Comparison of ENCODE assay signal across 1 cellular context in genomic region chr21:38989745-38990423, GRCh38.
A peak's percentile ranks its signal among the peaks of the same experiment; 100 is the strongest.
TF ChIP-seq lines count a peak whose summit lies in the region.

No MANE protein-coding gene starts in this region.

TF ChIP-seq in HepG2, 621 proteins besides CTCF, POLR2A, EP300 and RAD21 (continued from another document and continues in another):
- peak; percentile 49; the same call in 1 of the 2 replicates for TF ChIP-seq ZGPAT (CRISPR knock-in tag; IDR thresholded peaks at IDR 0.05)
- no peak for TF ChIP-seq SRSF9 (IDR thresholded peaks at IDR 0.05; ENCODE audit: borderline replicate concordance, insufficient read depth, low read depth, low read length, poor library complexity, severe bottlenecking)
- TF ChIP-seq NR2F2 (IDR thresholded peaks at IDR 0.05; ENCODE audit: borderline replicate concordance, low read depth), result no peak
- TF ChIP-seq MYNN (CRISPR knock-in tag; IDR thresholded peaks at IDR 0.05; ENCODE audit: low read depth), result no peak
- TF ChIP-seq IKZF5 (CRISPR knock-in tag; IDR thresholded peaks at IDR 0.05), result peak; percentile 81; the same call in 1 of the 2 replicates
- TF ChIP-seq PRDM10 (CRISPR knock-in tag; IDR thresholded peaks at IDR 0.05; ENCODE audit: low read depth), result no peak
- TF ChIP-seq YEATS4 (CRISPR knock-in tag; IDR thresholded peaks at IDR 0.05; ENCODE audit: borderline replicate concordance), result no peak; the same call in 1 of the 2 replicates
- TF ChIP-seq ZMAT3 (CRISPR knock-in tag; conservative IDR thresholded peaks at IDR 0.05), result peak; percentile 75
- TF ChIP-seq, protein P1, sequence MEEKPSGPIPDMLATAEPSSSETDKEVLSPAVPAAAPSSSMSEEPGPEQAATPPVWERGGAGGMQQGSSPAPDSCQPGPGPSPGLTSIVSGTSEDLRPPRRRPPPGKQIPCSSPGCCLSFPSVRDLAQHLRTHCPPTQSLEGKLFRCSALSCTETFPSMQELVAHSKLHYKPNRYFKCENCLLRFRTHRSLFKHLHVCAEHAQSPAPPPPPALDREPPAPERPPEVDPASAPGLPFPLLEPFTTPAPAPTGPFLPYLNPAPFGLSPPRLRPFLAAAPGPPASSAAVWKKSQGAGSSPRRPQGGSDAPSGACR (CRISPR knock-in tag; IDR thresholded peaks at IDR 0.05), result 0 out of 2 replicates have a peak, but pooled peaks have one; percentile 66
- no peak for TF ChIP-seq CSRNP1 (CRISPR knock-in tag; IDR thresholded peaks at IDR 0.05)
- TF ChIP-seq ZNF597 (CRISPR knock-in tag; IDR thresholded peaks at IDR 0.05), result no peak
- TF ChIP-seq, protein P2, sequence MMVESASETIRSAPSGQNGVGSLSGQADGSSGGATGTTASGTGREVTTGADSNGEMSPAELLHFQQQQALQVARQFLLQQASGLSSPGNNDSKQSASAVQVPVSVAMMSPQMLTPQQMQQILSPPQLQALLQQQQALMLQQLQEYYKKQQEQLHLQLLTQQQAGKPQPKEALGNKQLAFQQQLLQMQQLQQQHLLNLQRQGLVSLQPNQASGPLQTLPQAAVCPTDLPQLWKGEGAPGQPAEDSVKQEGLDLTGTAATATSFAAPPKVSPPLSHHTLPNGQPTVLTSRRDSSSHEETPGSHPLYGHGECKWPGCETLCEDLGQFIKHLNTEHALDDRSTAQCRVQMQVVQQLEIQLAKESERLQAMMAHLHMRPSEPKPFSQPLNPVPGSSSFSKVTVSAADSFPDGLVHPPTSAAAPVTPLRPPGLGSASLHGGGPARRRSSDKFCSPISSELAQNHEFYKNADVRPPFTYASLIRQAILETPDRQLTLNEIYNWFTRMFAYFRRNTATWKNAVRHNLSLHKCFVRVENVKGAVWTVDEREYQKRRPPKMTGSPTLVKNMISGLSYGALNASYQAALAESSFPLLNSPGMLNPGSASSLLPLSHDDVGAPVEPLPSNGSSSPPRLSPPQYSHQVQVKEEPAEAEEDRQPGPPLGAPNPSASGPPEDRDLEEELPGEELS (CRISPR knock-in tag; IDR thresholded peaks at IDR 0.05), result peak; percentile 85
- TF ChIP-seq ZBTB3 (CRISPR knock-in tag; IDR thresholded peaks at IDR 0.05; ENCODE audit: borderline replicate concordance, low read depth), result no peak
- peak; percentile 58; the same call in 1 of the 2 replicates for TF ChIP-seq NFIC (IDR thresholded peaks at IDR 0.05; ENCODE audit: low read length)
- no peak for TF ChIP-seq RARG (CRISPR knock-in tag; IDR thresholded peaks at IDR 0.05; ENCODE audit: low read depth)
- TF ChIP-seq, protein P3, sequence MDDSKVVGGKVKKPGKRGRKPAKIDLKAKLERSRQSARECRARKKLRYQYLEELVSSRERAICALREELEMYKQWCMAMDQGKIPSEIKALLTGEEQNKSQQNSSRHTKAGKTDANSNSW (CRISPR knock-in tag; IDR thresholded peaks at IDR 0.05; ENCODE audit: borderline replicate concordance), result no peak
- peak; percentile 58 for TF ChIP-seq PHF20 (CRISPR knock-in tag; IDR thresholded peaks at IDR 0.05)
- TF ChIP-seq ZNF816 (CRISPR knock-in tag; IDR thresholded peaks at IDR 0.05; ENCODE audit: borderline replicate concordance), result no peak
- peak; percentile 77 for TF ChIP-seq TGIF2 (CRISPR knock-in tag; IDR thresholded peaks at IDR 0.05)
- no peak; the same call in 1 of the 2 replicates for TF ChIP-seq XBP1 (CRISPR knock-in tag; IDR thresholded peaks at IDR 0.05)
- TF ChIP-seq TFAP4 (IDR thresholded peaks at IDR 0.05; ENCODE audit: borderline replicate concordance, low read depth), result peak; percentile 93
- no peak; the same call in 1 of the 2 replicates for TF ChIP-seq ZFP41 (CRISPR knock-in tag; IDR thresholded peaks at IDR 0.05; ENCODE audit: borderline replicate concordance)
- peak; percentile 44; the same call in 1 of the 2 replicates for TF ChIP-seq MIER2 (CRISPR knock-in tag; IDR thresholded peaks at IDR 0.05)
- TF ChIP-seq TFDP1 (CRISPR knock-in tag; IDR thresholded peaks at IDR 0.05; ENCODE audit: borderline replicate concordance), result peak; percentile 82; the same call in 1 of the 2 replicates
- TF ChIP-seq ZNF292 (CRISPR knock-in tag; IDR thresholded peaks at IDR 0.05; ENCODE audit: borderline replicate concordance, low read depth), result peak; percentile 96
- peak; percentile 34 for TF ChIP-seq POLR2AphosphoS5 (IDR thresholded peaks at IDR 0.05; ENCODE audit: low read depth, low read length)
- TF ChIP-seq NKX3-1 (CRISPR knock-in tag; IDR thresholded peaks at IDR 0.05), result no peak
- no peak for TF ChIP-seq ZNF354B (CRISPR knock-in tag; IDR thresholded peaks at IDR 0.05)
- TF ChIP-seq SMARCC2 (IDR thresholded peaks at IDR 0.05), result no peak
- TF ChIP-seq DNMT3B (CRISPR knock-in tag; conservative IDR thresholded peaks at IDR 0.05), result 0 out of 2 replicates have a peak, but pooled peaks have one; percentile 45
- no peak for TF ChIP-seq ZKSCAN5 (CRISPR knock-in tag; IDR thresholded peaks at IDR 0.05)
- peak; percentile 89 for TF ChIP-seq TEAD3 (CRISPR knock-in tag; optimal IDR thresholded peaks at IDR 0.05; ENCODE audit: borderline replicate concordance)
- TF ChIP-seq FOXK2 (IDR thresholded peaks at IDR 0.05), result no peak
- no peak for TF ChIP-seq NAIF1 (CRISPR knock-in tag; IDR thresholded peaks at IDR 0.05; ENCODE audit: borderline replicate concordance)
- TF ChIP-seq ZNF44 (CRISPR knock-in tag; IDR thresholded peaks at IDR 0.05), result no peak
- peak; percentile 71; the same call in 2 of the 3 replicates for TF ChIP-seq MXI1 (IDR thresholded peaks at IDR 0.05; ENCODE audit: borderline replicate concordance, low read depth, low read length)
- TF ChIP-seq FOXP1 (IDR thresholded peaks at IDR 0.05), result no peak
- TF ChIP-seq FOXP1 (CRISPR knock-in tag; IDR thresholded peaks at IDR 0.05), result peak; percentile 73
- TF ChIP-seq ZNF205 (CRISPR knock-in tag; IDR thresholded peaks at IDR 0.05), result peak; percentile 58; the same call in 1 of the 2 replicates
- TF ChIP-seq, protein P4, sequence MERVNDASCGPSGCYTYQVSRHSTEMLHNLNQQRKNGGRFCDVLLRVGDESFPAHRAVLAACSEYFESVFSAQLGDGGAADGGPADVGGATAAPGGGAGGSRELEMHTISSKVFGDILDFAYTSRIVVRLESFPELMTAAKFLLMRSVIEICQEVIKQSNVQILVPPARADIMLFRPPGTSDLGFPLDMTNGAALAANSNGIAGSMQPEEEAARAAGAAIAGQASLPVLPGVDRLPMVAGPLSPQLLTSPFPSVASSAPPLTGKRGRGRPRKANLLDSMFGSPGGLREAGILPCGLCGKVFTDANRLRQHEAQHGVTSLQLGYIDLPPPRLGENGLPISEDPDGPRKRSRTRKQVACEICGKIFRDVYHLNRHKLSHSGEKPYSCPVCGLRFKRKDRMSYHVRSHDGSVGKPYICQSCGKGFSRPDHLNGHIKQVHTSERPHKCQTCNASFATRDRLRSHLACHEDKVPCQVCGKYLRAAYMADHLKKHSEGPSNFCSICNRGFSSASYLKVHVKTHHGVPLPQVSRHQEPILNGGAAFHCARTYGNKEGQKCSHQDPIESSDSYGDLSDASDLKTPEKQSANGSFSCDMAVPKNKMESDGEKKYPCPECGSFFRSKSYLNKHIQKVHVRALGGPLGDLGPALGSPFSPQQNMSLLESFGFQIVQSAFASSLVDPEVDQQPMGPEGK (CRISPR knock-in tag; IDR thresholded peaks at IDR 0.05), result peak; percentile 67
- TF ChIP-seq ZIK1 (CRISPR knock-in tag; IDR thresholded peaks at IDR 0.05; ENCODE audit: borderline replicate concordance, low read depth), result no peak; the same call in none of the 2 replicates
- TF ChIP-seq GABPA (IDR thresholded peaks at IDR 0.05; ENCODE audit: low read depth, low read length), result no peak
- TF ChIP-seq GABPA (CRISPR knock-in tag; IDR thresholded peaks at IDR 0.05; ENCODE audit: low read depth), result peak; percentile 49
- TF ChIP-seq FOXM1 (CRISPR knock-in tag; IDR thresholded peaks at IDR 0.05), result no peak
- peak; percentile 86 for TF ChIP-seq ZNF280B (CRISPR knock-in tag; IDR thresholded peaks at IDR 0.05; ENCODE audit: borderline replicate concordance)
